ENCODE assay signal across 15 cellular contexts in the genomic region with DNA sequence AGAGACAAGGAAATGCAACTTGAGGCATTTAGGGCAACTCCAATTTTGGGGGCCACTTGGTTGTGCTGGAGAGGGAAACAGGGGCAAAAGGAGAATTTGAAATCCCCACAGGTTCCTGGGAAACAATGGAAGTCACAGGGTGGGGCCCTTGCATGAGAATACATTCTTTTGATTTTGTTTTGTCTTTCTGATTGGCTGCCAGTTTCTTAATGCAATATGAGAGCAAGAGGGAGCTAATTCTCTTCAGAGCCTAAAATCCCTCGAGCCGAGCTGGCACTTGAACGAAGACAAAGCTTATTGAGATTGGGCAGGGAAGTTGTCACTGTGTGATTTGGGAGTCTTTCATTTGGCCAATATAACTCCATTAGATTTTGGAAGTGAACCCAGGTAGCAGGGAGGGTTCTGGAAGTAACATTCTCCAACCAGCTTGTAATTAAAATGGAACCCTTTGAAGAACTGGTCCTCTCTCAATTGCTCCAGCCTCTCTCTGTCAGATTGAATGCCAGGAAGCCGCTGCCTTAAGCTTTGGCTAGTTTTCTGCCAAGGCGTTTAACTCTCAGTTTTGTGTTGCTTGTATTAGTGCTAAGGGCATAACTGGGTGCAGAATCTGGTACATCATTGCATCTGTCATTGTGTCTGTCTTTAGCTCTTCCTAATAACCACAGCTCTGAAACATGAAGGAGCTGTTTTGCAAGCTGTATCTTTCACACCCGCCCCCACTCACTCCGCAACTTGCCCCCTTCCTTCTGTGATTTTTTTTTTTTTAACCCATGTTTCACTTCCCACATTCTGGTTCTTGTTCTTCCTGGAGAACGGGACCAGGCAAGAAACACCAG.
DNase-seq lines count a peak whose midpoint lies in the region; ATAC-seq lines count a peak whose summit lies in the region.
"Had no signal": no experiment of that assay in that cellular context is flagged by ENCODE, and none has a peak within 500 bp of the region (broad histone marks: within the 10 kb centered on the region; RNA-seq: fewer than 3 reads in every experiment).

No MANE protein-coding gene starts in this region.

- no peaks in the 10 kb centered on the region for H3K9me3 ChIP-seq in BLaER1 treated with 17β-estradiol and CSF1 and Interleukin-3, amounts not matched to agents 10 nM and 100 nM (replicated peaks in 1 of 11)
- H3K9me3 ChIP-seq in HUES48 (ENCODE audit: control insufficient read depth, insufficient read depth, low read length) = no peaks in the 10 kb centered on the region
- H3K9me3 ChIP-seq: ascending aorta, psoas muscle had no signal

- H3K27me3 Mint-ChIP-seq in activated T-helper 1 cell treated with anti-CD3 and anti-CD28 coated beads, Interleukin-12 subunit alpha, Interleukin-12 subunit beta, Interleukin-2, Interleukin-4 antibody, amounts not matched to agents 30 ng/mL and 10 ng/mL and 1 ng/mL, durations not matched to agents 14 hours and 24 hours and 36 hours (ENCODE audit: insufficient read depth) = peaks cover 21% of the 10 kb centered on the region

- peaks cover 14 to 97% (median 57%) of the 10 kb centered on the region in 10 experiments for H3K4me1 ChIP-seq in BLaER1 treated with 17β-estradiol and CSF1 and Interleukin-3, amounts not matched to agents 10 nM and 100 nM
- peaks cover 35% of the 10 kb centered on the region for H3K4me1 ChIP-seq in HUES48 (ENCODE audit: control insufficient read depth, insufficient read depth, low read length)

- H3K4me3 Mint-ChIP-seq in activated T-helper 1 cell treated with anti-CD3 and anti-CD28 coated beads, Interleukin-12 subunit alpha, Interleukin-12 subunit beta, Interleukin-2, Interleukin-4 antibody, amounts not matched to agents 30 ng/mL and 10 ng/mL and 1 ng/mL, durations not matched to agents 14 hours and 24 hours and 36 hours = no peak overlapping the region

- peak overlapping the region in 10 of 11 experiments; percentile 62 to 94 (median 86); a peak in 20 of 22 replicates for H3K27ac ChIP-seq in BLaER1 treated with 17β-estradiol and CSF1 and Interleukin-3, amounts not matched to agents 10 nM and 100 nM
- peak overlapping the region; percentile 73 for H3K27ac ChIP-seq in HUES48 (ENCODE audit: low read depth, low read length)
- H3K27ac ChIP-seq: ascending aorta, psoas muscle had no signal

- H3K36me3 Mint-ChIP-seq in activated T-helper 1 cell treated with anti-CD3 and anti-CD28 coated beads, Interleukin-12 subunit alpha, Interleukin-12 subunit beta, Interleukin-2, Interleukin-4 antibody, amounts not matched to agents 30 ng/mL and 10 ng/mL and 1 ng/mL, durations not matched to agents 14 hours and 24 hours and 36 hours (ENCODE audit: low read depth) = no peaks in the 10 kb centered on the region

- no peaks in the 10 kb centered on the region for H3K36me3 ChIP-seq in BLaER1 treated with 17β-estradiol and CSF1 and Interleukin-3, amounts not matched to agents 10 nM and 100 nM
- no peaks in the 10 kb centered on the region for H3K36me3 ChIP-seq in HUES48 (ENCODE audit: control insufficient read depth, insufficient read depth, low read length)
- H3K36me3 ChIP-seq: ascending aorta had no signal

- peaks cover 6% of the 10 kb centered on the region for H3K4me1 Mint-ChIP-seq in activated T-helper 1 cell treated with anti-CD3 and anti-CD28 coated beads, Interleukin-12 subunit alpha, Interleukin-12 subunit beta, Interleukin-2, Interleukin-4 antibody, amounts not matched to agents 30 ng/mL and 10 ng/mL and 1 ng/mL, durations not matched to agents 14 hours and 24 hours and 36 hours (ENCODE audit: low read depth)

- H3K9me3 Mint-ChIP-seq in activated T-helper 1 cell treated with anti-CD3 and anti-CD28 coated beads, Interleukin-12 subunit alpha, Interleukin-12 subunit beta, Interleukin-2, Interleukin-4 antibody, amounts not matched to agents 30 ng/mL and 10 ng/mL and 1 ng/mL, durations not matched to agents 14 hours and 24 hours and 36 hours = no peaks in the 10 kb centered on the region

- no peaks in the 10 kb centered on the region for H3K27me3 ChIP-seq in BLaER1 treated with 17β-estradiol and CSF1 and Interleukin-3, amounts not matched to agents 10 nM and 100 nM
- no peaks in the 10 kb centered on the region for H3K27me3 ChIP-seq in HUES48 (ENCODE audit: control insufficient read depth, insufficient read depth, low read length)
- H3K27me3 ChIP-seq: ascending aorta had no signal

- intact Hi-C loops in activated T-helper 1 cell treated with anti-CD3 and anti-CD28 coated beads, Interleukin-12 subunit alpha, Interleukin-12 subunit beta, Interleukin-2, Interleukin-4 antibody, amounts not matched to agents 30 ng/mL and 10 ng/mL and 1 ng/mL, durations not matched to agents 14 hours and 24 hours and 36 hours (cut with micrococcal nuclease) = no loop called here

- no peaks in the 10 kb centered on the region for H4K20me1 ChIP-seq in BLaER1 treated with 17β-estradiol and CSF1 and Interleukin-3, amounts not matched to agents 10 nM and 100 nM

- DNase-seq in cerebellar cortex (ENCODE audit: low spot score) = peak; percentile 44
- DNase-seq in iPS-NIHi11 (ENCODE audit: low spot score) = peak; percentile 51
- no peak for DNase-seq in NK-92 treated with Interleukin-12 subunit alpha and Interleukin-12 subunit beta, amount 100 ng/mL, for 24 hours (lab: John Stamatoyannopoulos, UW)
- no peak for DNase-seq in NCI-H2196 treated with DMSO at 0.1 percent for 48 hours (lab: John Stamatoyannopoulos, UW; ENCODE audit: unreplicated experiment)
- no peak for DNase-seq in activated T-helper 1 cell treated with anti-CD3 and anti-CD28 coated beads, Interleukin-12 subunit alpha, Interleukin-12 subunit beta, Interleukin-2, Interleukin-4 antibody, amounts not matched to agents 30 ng/mL and 10 ng/mL and 1 ng/mL, durations not matched to agents 14 hours and 24 hours and 36 hours (ENCODE audit: low spot score)
- DNase-seq: activated gamma-delta T cell, DMS53, foreskin fibroblast, kidney, NCI-H69, psoas muscle had no signal

- no peak for ATAC-seq in HG02981 (IDR thresholded peaks at IDR 0.05; ENCODE audit: unreplicated experiment)
- ATAC-seq: psoas muscle had no signal

- H3K4me2 ChIP-seq in BLaER1 treated with 17β-estradiol and CSF1 and Interleukin-3, amounts not matched to agents 10 nM and 100 nM = peak overlapping the region; percentile 48 to 92 (median 84)

- no peak overlapping the region for H3K27ac Mint-ChIP-seq in activated T-helper 1 cell treated with anti-CD3 and anti-CD28 coated beads, Interleukin-12 subunit alpha, Interleukin-12 subunit beta, Interleukin-2, Interleukin-4 antibody, amounts not matched to agents 30 ng/mL and 10 ng/mL and 1 ng/mL, durations not matched to agents 14 hours and 24 hours and 36 hours

- H3K4me3 ChIP-seq in BLaER1 treated with 17β-estradiol and CSF1 and Interleukin-3, amounts not matched to agents 10 nM and 100 nM = peak overlapping the region in 6 of 10 experiments; percentile 0 to 43 (median 14); a peak in 5 of 20 replicates
- H3K4me3 ChIP-seq in HUES48 (ENCODE audit: low read depth, low read length) = peak overlapping the region; percentile 26; the same call in 1 of the 2 replicates
- H3K4me3 ChIP-seq: ascending aorta, psoas muscle had no signal

- peak overlapping the region in 9 of 11 experiments; percentile 29 to 79 (median 73); a peak in 19 of 22 replicates for H3K9ac ChIP-seq in BLaER1 treated with 17β-estradiol and CSF1 and Interleukin-3, amounts not matched to agents 10 nM and 100 nM
- H3K9ac ChIP-seq in HUES48 (ENCODE audit: low read depth, low read length) = peak overlapping the region; percentile 13; the same call in 1 of the 2 replicates

Comparison
In these comparisons a context has a peak if more than half of its experiments do, and no peak if none do; other contexts are left out.
1. DNase-seq: peak in cerebellar cortex (single experiment) and iPS-NIHi11 (single experiment); none in NK-92 treated with Interleukin-12 subunit alpha and Interleukin-12 subunit beta, amount 100 ng/mL, for 24 hours (single experiment), NCI-H2196 treated with DMSO at 0.1 percent for 48 hours (single experiment) and activated T-helper 1 cell treated with anti-CD3 and anti-CD28 coated beads, Interleukin-12 subunit alpha, Interleukin-12 subunit beta, Interleukin-2, Interleukin-4 antibody, amounts not matched to agents 30 ng/mL and 10 ng/mL and 1 ng/mL, durations not matched to agents 14 hours and 24 hours and 36 hours (single experiment).